In genomic region chr11:112087212-112087611, GRCh38 we compare ENCODE assay signal across 8 cellular contexts. TPM values are rescaled to one million over a fixed set of nuclear protein-coding genes. Genes with fewer than 3 reads are reported as not detected.
DNase-seq lines count a peak whose midpoint lies in the region; ATAC-seq and TF ChIP-seq lines count a peak whose summit lies in the region.

No MANE protein-coding gene starts in this region.

- H3K9me3 ChIP-seq in aorta (ENCODE audit: control insufficient read depth, low read length), result no peaks in the 10 kb centered on the region

- H3K4me1 Mint-ChIP-seq in brain, result peaks cover 64% of the 10 kb centered on the region

- peaks cover 34% of the 10 kb centered on the region for H3K36me3 ChIP-seq in ACC112 (ENCODE audit: insufficient read depth, low read length)
- peaks cover 1 to 4% of the 10 kb centered on the region in 2 donors for H3K36me3 ChIP-seq in aorta (ENCODE audit: control insufficient read depth in 1 of 2, insufficient read depth in 2 of 2, low read length in 1 of 2)

- H3K4me1 ChIP-seq in ACC112 (ENCODE audit: control insufficient read depth, insufficient read depth, low read length, unreplicated experiment), result peaks cover 23% of the 10 kb centered on the region
- peaks cover 0 to 3% of the 10 kb centered on the region in 2 donors for H3K4me1 ChIP-seq in aorta (ENCODE audit: control insufficient read depth in 1 of 2, insufficient read depth in 2 of 2, low read length in 2 of 2)

- H3K27me3 Mint-ChIP-seq in brain, result peaks cover 15% of the 10 kb centered on the region

- WGBS in lower leg skin, 2 donors, result 18 to 20% methylated on average over 10 of the region's 10 CpGs
- 18% methylated on average over 10 of the region's 10 CpGs for WGBS in aorta, 2 donors

- no peak for TF ChIP-seq POLR2A in lower leg skin (IDR thresholded peaks at IDR 0.05)

- H3K4me3 ChIP-seq in ACC112 (ENCODE audit: low read depth, low read length) (peak overlapping the region; percentile 98), HL-60 (replicated peaks; ENCODE audit: insufficient read depth, low read length) (peak overlapping the region; percentile 78), lower leg skin (ENCODE audit: low read depth, poor library complexity, severe bottlenecking) (peak overlapping the region; percentile 86), aorta (ENCODE audit: low read length in 2 of 2) (peak overlapping the region; percentile 56 to 88)

- peak overlapping the region; percentile 87 for H2AFZ ChIP-seq in ACC112 (ENCODE audit: low read length, unreplicated experiment)

- H3K27ac Mint-ChIP-seq in brain, result peak overlapping the region; percentile 94 to 100 (median 98)

- no peaks in the 10 kb centered on the region for H3K27me3 ChIP-seq in ACC112 (ENCODE audit: insufficient read depth, low read length)
- H3K27me3 ChIP-seq in HL-60 (ENCODE audit: insufficient read depth, poor library complexity, severe bottlenecking), result no peaks in the 10 kb centered on the region
- no peaks in the 10 kb centered on the region for H3K27me3 ChIP-seq in aorta (ENCODE audit: control insufficient read depth in 1 of 2, insufficient read depth in 2 of 2, low read length in 1 of 2)

- ATAC-seq in aorta (ENCODE audit: low FRiP score), result no peak

- TF ChIP-seq CTCF in HL-60 (IDR thresholded peaks at IDR 0.05; ENCODE audit: insufficient read depth, low read length), result no peak
- TF ChIP-seq CTCF in brain (conservative IDR thresholded peaks at IDR 0.05), result no peak
- TF ChIP-seq CTCF in lower leg skin (IDR thresholded peaks at IDR 0.05), result no peak

- DNase-seq in HL-60 (ENCODE audit: low read depth in 1 of 2, low spot score in 1 of 2) (no peak), lower leg skin (ENCODE audit: low spot score in 2 of 2) (no peak), aorta (no peak), NCI-H748 (lab: John Stamatoyannopoulos, UW; ENCODE audit: unreplicated experiment) (no peak), GDM1 (lab: John Stamatoyannopoulos, UW) (no peak), SHP77 treated with DMSO at 0.1 percent for 48 hours (lab: John Stamatoyannopoulos, UW) (no peak)

- H3K4me3 Mint-ChIP-seq in brain, result peak overlapping the region; percentile 96 to 100 (median 100)

- peaks cover 55% of the 10 kb centered on the region for H3K79me2 ChIP-seq in ACC112 (ENCODE audit: control insufficient read depth, insufficient read depth, low read length, unreplicated experiment)

- H3K36me3 Mint-ChIP-seq in brain, result peaks cover 85% of the 10 kb centered on the region

- H3K27ac ChIP-seq in ACC112 (ENCODE audit: low read depth, low read length), result peak overlapping the region; percentile 47; the same call in 1 of the 2 replicates
- H3K27ac ChIP-seq in HL-60 (replicated peaks), result peak overlapping the region; percentile 78
- H3K27ac ChIP-seq in aorta (ENCODE audit: low read depth in 1 of 2, low read length in 2 of 2), result no peak overlapping the region

- H3K9me3 Mint-ChIP-seq in brain, result peaks cover 0 to 9% (median 3%) of the 10 kb centered on the region in 5 experiments

- intact Hi-C loops in lower leg skin (cut with DNase I; ENCODE audit: low total_unique reads) (no loop called here), aorta (cut with DNase I) (no loop called here)

RNA-seq across cellular contexts. Expression of gene SDHD, which starts 0.5 kb away (rescaled TPM):
- 68.0 TPM for polyA plus RNA-seq in brain (ENCODE audit: insufficient read depth, low read depth, low replicate concordance)
- total RNA-seq in lower leg skin, result 100 to 1,000 TPM in 2 of 4 donors, 10 to 100 TPM in 2; 60.9 to 142 (median 98.9) TPM
- total RNA-seq in aorta, result 10 to 100 TPM; 58.4 to 65.2 TPM
- polyA plus RNA-seq in aorta, result 100 to 1,000 TPM in 1 of 2 donors, 10 to 100 TPM in 1; 96.3 to 157 TPM

RNA-seq across cellular contexts. Expression of gene TIMM8B, which starts 0.7 kb away (rescaled TPM):
- polyA plus RNA-seq in brain (ENCODE audit: insufficient read depth, low read depth, low replicate concordance) (107 TPM), aorta (100 to 1,000 TPM in 1 of 2 donors, 10 to 100 TPM in 1; 45.4 to 131 TPM)
- total RNA-seq in lower leg skin (10 to 100 TPM; 12.4 to 49.0 (median 29.9) TPM), aorta (10 to 100 TPM; 30.4 to 31.9 TPM)

RNA-seq across cellular contexts. Expression of gene NKAPD1, which starts 13.1 kb away (rescaled TPM):
- polyA plus RNA-seq in brain (ENCODE audit: insufficient read depth, low read depth, low replicate concordance) (17.8 TPM), aorta (10 to 100 TPM; 14.4 to 19.7 TPM)
- total RNA-seq in lower leg skin (10 to 100 TPM in 3 of 4 donors, 1 to 10 TPM in 1; 8.5 to 15.6 (median 12.3) TPM), aorta (10 to 100 TPM; 14.7 to 16.3 TPM)

RNA-seq across cellular contexts. Expression of gene PIH1D2, which starts 13.4 kb away (rescaled TPM):
- polyA plus RNA-seq in brain (ENCODE audit: insufficient read depth, low read depth, low replicate concordance) (2.5 TPM), aorta (10 to 100 TPM in 1 of 2 donors, 1 to 10 TPM in 1; 1.0 to 10.3 TPM)
- total RNA-seq in lower leg skin (1 to 10 TPM in 2 of 4 donors, under 1 TPM in 2; 0.38 to 2.4 (median 0.90) TPM), aorta (1 to 10 TPM in 1 of 2 donors, under 1 TPM in 1; 0.49 to 1.4 TPM)

Comparison
In these comparisons a context has a peak if more than half of its experiments do, and no peak if none do; other contexts are left out.
1. H3K27ac ChIP-seq: peak in ACC112 (single experiment) and HL-60 (single experiment); none in aorta (0 of 2).
2. Peak in every context shown above with its lines, with median percentiles within 50 percentile points of each other: H3K4me3 ChIP-seq.